Comparison of ENCODE assay signal across 7 cellular contexts in the genomic region with DNA sequence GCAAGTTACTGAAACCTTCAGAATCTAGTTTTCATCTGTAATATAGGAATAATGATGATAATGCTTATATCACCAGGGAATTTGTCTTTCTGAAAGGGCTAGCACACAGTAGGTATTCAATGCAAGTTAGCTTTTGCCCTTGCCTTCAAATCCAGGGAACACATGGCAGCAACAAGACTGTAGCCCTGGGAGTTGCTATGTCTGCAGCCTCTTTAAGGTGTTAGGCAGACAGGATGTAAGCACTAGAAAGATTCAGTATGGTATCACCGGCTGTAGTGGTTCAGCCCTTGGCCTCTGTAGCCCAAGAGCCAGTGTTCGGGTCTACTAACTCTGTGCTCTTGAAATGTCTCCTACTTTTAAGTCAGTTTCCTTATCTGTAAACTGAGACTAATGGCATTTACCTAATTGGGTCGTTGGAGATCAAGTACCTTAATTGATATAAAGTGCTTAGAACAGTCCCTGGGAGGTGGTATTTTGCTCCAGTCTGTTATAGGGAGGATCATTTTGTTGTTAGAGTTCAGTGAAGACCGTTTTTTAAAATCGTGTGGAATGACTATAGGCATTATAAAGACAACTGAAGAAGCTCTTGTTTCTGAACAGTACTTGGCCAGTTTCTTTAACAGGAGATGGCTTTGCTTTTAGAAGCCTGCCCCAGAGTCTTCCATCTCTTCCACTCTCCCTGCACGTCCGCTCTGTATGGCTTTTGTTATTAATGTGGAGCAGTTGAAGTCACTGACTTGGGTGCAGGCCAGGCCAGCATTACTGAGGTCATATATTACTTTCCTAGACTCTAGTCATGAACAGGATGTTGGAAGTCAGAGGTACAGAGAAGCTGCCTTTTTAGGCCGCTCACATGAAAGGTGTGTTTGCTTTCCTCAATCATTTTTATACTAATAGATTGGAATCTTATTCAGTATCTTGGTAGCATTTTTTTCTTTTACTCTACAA. TPM values are rescaled to one million over a fixed set of nuclear protein-coding genes. Genes with fewer than 3 reads are reported as not detected.
DNase-seq lines count a peak whose midpoint lies in the region; ATAC-seq and TF ChIP-seq lines count a peak whose summit lies in the region.

No MANE protein-coding gene starts in this region.

- ATAC-seq in GM19397 (IDR thresholded peaks at IDR 0.05; ENCODE audit: unreplicated experiment) (peak; percentile 44), HG03354 (IDR thresholded peaks at IDR 0.05; ENCODE audit: poor library complexity, severe bottlenecking, unreplicated experiment) (peak; percentile 62), body of pancreas (peak; percentile 95)
- no peak for ATAC-seq in CD8-positive, alpha-beta T cell

- no peak overlapping the region for H3K4me3 Mint-ChIP-seq in CD8-positive, alpha-beta T cell

- peaks cover 43% of the 10 kb centered on the region for H3K4me1 ChIP-seq in body of pancreas
- H3K4me1 ChIP-seq in CD8-positive, alpha-beta T cell (ENCODE audit: insufficient read depth, low read length): no peaks in the 10 kb centered on the region

- peak in 1 of 3 donors; percentile 13 for TF ChIP-seq POLR2A in body of pancreas (IDR thresholded peaks at IDR 0.05)

- intact Hi-C loops in body of pancreas (cut with DNase I): no loop called here
- intact Hi-C loops in CD8-positive, alpha-beta T cell (cut with DNase I, micrococcal nuclease): no loop called here

- H3K4me1 Mint-ChIP-seq in CD8-positive, alpha-beta T cell (ENCODE audit: low read depth): no peaks in the 10 kb centered on the region

- no peak overlapping the region for H3K27ac Mint-ChIP-seq in CD8-positive, alpha-beta T cell

- no peaks in the 10 kb centered on the region for H3K36me3 ChIP-seq in body of pancreas (replicated peaks in 1 of 2; ENCODE audit: insufficient read depth in 1 of 2, low read depth in 2 of 2)
- no peaks in the 10 kb centered on the region for H3K36me3 ChIP-seq in CD8-positive, alpha-beta T cell (ENCODE audit: insufficient read depth, low read length)

- no peaks in the 10 kb centered on the region for H3K36me3 Mint-ChIP-seq in CD8-positive, alpha-beta T cell

- no peaks in the 10 kb centered on the region for H3K9me3 Mint-ChIP-seq in CD8-positive, alpha-beta T cell

- WGBS in body of pancreas, 2 donors: 52 to 54% methylated on average over 8 of the region's 8 CpGs

- no peaks in the 10 kb centered on the region for H3K9me3 ChIP-seq in body of pancreas
- no peaks in the 10 kb centered on the region for H3K9me3 ChIP-seq in CD8-positive, alpha-beta T cell (ENCODE audit: low read length)

- CTCF ChIA-PET in CD8-positive, alpha-beta T cell (lab: Charles Lee): no interaction called here

- no peaks in the 10 kb centered on the region for H3K27me3 Mint-ChIP-seq in CD8-positive, alpha-beta T cell (ENCODE audit: low read depth)

- no peak for TF ChIP-seq CTCF in body of pancreas (IDR thresholded peaks at IDR 0.05)
- no peak for TF ChIP-seq CTCF in CD8-positive, alpha-beta T cell (IDR thresholded peaks at IDR 0.05)

- H3K27me3 ChIP-seq in body of pancreas: no peaks in the 10 kb centered on the region
- no peaks in the 10 kb centered on the region for H3K27me3 ChIP-seq in CD8-positive, alpha-beta T cell (ENCODE audit: insufficient read depth, low read length)

- H3K4me3 ChIP-seq in body of pancreas: no peak overlapping the region
- no peak overlapping the region for H3K4me3 ChIP-seq in CD8-positive, alpha-beta T cell (ENCODE audit: low read depth, low read length)

- POLR2A ChIA-PET in CD8-positive, alpha-beta T cell (lab: Charles Lee): no interaction called here

- H3K27ac ChIP-seq in body of pancreas (peak overlapping the region in 3 of 4 donors; percentile 29 to 77 (median 42)), temporal lobe (ENCODE audit: low read depth, low read length) (peak overlapping the region; percentile 94)
- no peak overlapping the region for H3K27ac ChIP-seq in CD8-positive, alpha-beta T cell (ENCODE audit: low read depth, low read length)

- peak; percentile 66 to 89 (median 82) for DNase-seq in body of pancreas
- peak; percentile 74 for DNase-seq in left kidney (ENCODE audit: low read depth, low spot score)
- no peak for DNase-seq in CD8-positive, alpha-beta T cell
- no peak for DNase-seq in UCSD-AML1 (lab: John Stamatoyannopoulos, UW; ENCODE audit: unreplicated experiment)

RNA-seq across cellular contexts. Expression of a gene that starts 44.8 kb away (rescaled TPM):
- 10 to 100 TPM; 13.0 to 26.0 TPM for total RNA-seq in body of pancreas
- total RNA-seq in temporal lobe: 20.2 TPM
- 1 to 10 TPM in 1 of 2 experiments, under 1 TPM in 1; 0.98 to 1.5 TPM for total RNA-seq in CD8-positive, alpha-beta T cell

Comparison
In these comparisons a context has a peak if more than half of its experiments do, and no peak if none do; other contexts are left out.
1. DNase-seq: peak in body of pancreas (4 of 4) and left kidney (single experiment); none in CD8-positive, alpha-beta T cell (0 of 7) and UCSD-AML1 (single experiment).